Comparison of ENCODE assay signal across 7 cellular contexts in genomic region chr1:81305997-81306452, GRCh38.
DNase-seq lines count a peak whose midpoint lies in the region; ATAC-seq and TF ChIP-seq lines count a peak whose summit lies in the region.

No MANE protein-coding gene starts in this region.

- H3K4me3 ChIP-seq in LNCaP clone FGC (ENCODE audit: low read depth, low read length), result peak overlapping the region; percentile 35
- H3K4me3 ChIP-seq in fibroblast of villous mesenchyme (ENCODE audit: low read depth, low read length), result peak overlapping the region; percentile 52

- DNase-seq in LNCaP clone FGC (ENCODE audit: low read depth) (peak; percentile 32), SHP77 treated with DMSO at 0.1 percent for 48 hours (lab: John Stamatoyannopoulos, UW) (peak; percentile 95), fibroblast of villous mesenchyme (ENCODE audit: low read depth) (peak; percentile 43), non-pigmented ciliary epithelial cell (ENCODE audit: low read depth) (peak; percentile 9), iPS-NIHi11 (ENCODE audit: low spot score) (no peak), cerebellar nuclear complex (lab: John Stamatoyannopoulos, UW) (no peak)

- peak; percentile 73 for TF ChIP-seq CTCF in LNCaP clone FGC (IDR thresholded peaks at IDR 0.05; ENCODE audit: control insufficient read depth, extremely low read depth, insufficient read depth)
- peak; percentile 26 for TF ChIP-seq CTCF in fibroblast of villous mesenchyme (IDR thresholded peaks at IDR 0.05; ENCODE audit: insufficient read depth, low read depth, low read length)

- peak; percentile 48 for ATAC-seq in GM19035 (IDR thresholded peaks at IDR 0.05; ENCODE audit: unreplicated experiment)

Comparison
In these comparisons a context has a peak if more than half of its experiments do, and no peak if none do; other contexts are left out.
1. DNase-seq: peak in LNCaP clone FGC (single experiment), SHP77 treated with DMSO at 0.1 percent for 48 hours (single experiment), fibroblast of villous mesenchyme (single experiment) and non-pigmented ciliary epithelial cell (single experiment); none in iPS-NIHi11 (single experiment) and cerebellar nuclear complex (0 of 2).